ENCODE assay signal across 14 cellular contexts in genomic region chr12:54034784-54035310, GRCh38. TPM values are rescaled to one million over a fixed set of nuclear protein-coding genes. Genes with fewer than 3 reads are reported as not detected.
DNase-seq lines count a peak whose midpoint lies in the region; ATAC-seq and TF ChIP-seq lines count a peak whose summit lies in the region.
"Had no signal": no experiment of that assay in that cellular context is flagged by ENCODE, and none has a peak within 500 bp of the region (broad histone marks: within the 10 kb centered on the region; RNA-seq: fewer than 3 reads in every experiment).

No MANE protein-coding gene starts in this region.

- H3K27ac Mint-ChIP-seq in activated T-cell treated with anti-CD3 and anti-CD28 coated beads, Interleukin-2, amount 50 U/mL, for 72 hours = peak overlapping the region; percentile 90
- peak overlapping the region in 1 of 6 donors; percentile 61 for H3K27ac Mint-ChIP-seq in immature natural killer cell
- no peak overlapping the region for H3K27ac Mint-ChIP-seq in endodermal cell

- no peak overlapping the region for H3K9ac ChIP-seq in endodermal cell (ENCODE audit: extremely low read depth, low read length, poor library complexity, severe bottlenecking)

- ATAC-seq in activated T-cell treated with anti-CD3 and anti-CD28 coated beads, Interleukin-2, amount 50 U/mL, for 72 hours (replicated peaks in 1 of 2) = no peak
- no peak for ATAC-seq in HG03460 (IDR thresholded peaks at IDR 0.05; ENCODE audit: unreplicated experiment)

- 64% methylated on average over 10 of the region's 23 CpGs for WGBS in suprapubic skin
- 18 to 26% methylated on average over 3 to 23 of the region's 23 CpGs for WGBS in endodermal cell (ENCODE audit: insufficient coverage in 1 of 2, insufficient read length in 1 of 2), 2 experiments

- H3K27me3 ChIP-seq in suprapubic skin (peaks cover 38% of the 10 kb centered on the region), endodermal cell (ENCODE audit: control insufficient read depth, insufficient read depth, low read length, poor library complexity, severe bottlenecking) (peaks cover 100% of the 10 kb centered on the region)
- H3K27me3 ChIP-seq: SJCRH30 had no signal

- no peak for TF ChIP-seq POLR2A in suprapubic skin (IDR thresholded peaks at IDR 0.05)

- H3K4me1 ChIP-seq in suprapubic skin (peaks cover 85% of the 10 kb centered on the region), endodermal cell (ENCODE audit: control insufficient read depth, insufficient read depth, low read length) (no peaks in the 10 kb centered on the region)

- peak overlapping the region; percentile 97 for H3K27ac ChIP-seq in VCaP
- H3K27ac ChIP-seq in suprapubic skin = peak overlapping the region; percentile 47
- H3K27ac ChIP-seq in endodermal cell (ENCODE audit: low read depth, low read length) = no peak overlapping the region
- H3K27ac ChIP-seq: SJCRH30 had no signal

- no peaks in the 10 kb centered on the region for H3K36me3 Mint-ChIP-seq in activated T-cell treated with anti-CD3 and anti-CD28 coated beads, Interleukin-2, amount 50 U/mL, for 72 hours (ENCODE audit: insufficient read depth in 2 of 2)
- H3K36me3 Mint-ChIP-seq in immature natural killer cell (no peaks in the 10 kb centered on the region), endodermal cell (ENCODE audit: low read depth) (no peaks in the 10 kb centered on the region)

- TF ChIP-seq EP300 in suprapubic skin (IDR thresholded peaks at IDR 0.05) = no peak

- DNase-seq in activated T-cell treated with anti-CD3 and anti-CD28 coated beads, Interleukin-2, amount 50 U/mL, for 72 hours = no peak
- no peak for DNase-seq in activated T-cell treated with anti-CD3 and anti-CD28 coated beads, Interleukin-2, amount 50 U/mL, for 48 hours
- DNase-seq in immature natural killer cell (no peak), suprapubic skin (ENCODE audit: low spot score in 2 of 2) (peak in 1 of 2 donors; percentile 77), endodermal cell (no peak), MV-4-11 (lab: John Stamatoyannopoulos, UW) (no peak)
- DNase-seq: ACHN; activated naive CD4-positive, alpha-beta T cell treated with Interleukin-2 at 50 U/mL for 16 hours; GF-D8; NCI-H345; SJCRH30; substantia nigra had no signal

- TF ChIP-seq CTCF in VCaP (conservative IDR thresholded peaks at IDR 0.05) (no peak), suprapubic skin (IDR thresholded peaks at IDR 0.05) (no peak), endodermal cell (conservative IDR thresholded peaks at IDR 0.05) (no peak)

- H3K4me1 Mint-ChIP-seq in activated T-cell treated with anti-CD3 and anti-CD28 coated beads, Interleukin-2, amount 50 U/mL, for 72 hours (ENCODE audit: low read depth) = peaks cover 18% of the 10 kb centered on the region
- H3K4me1 Mint-ChIP-seq in immature natural killer cell (peaks cover 20 to 27% of the 10 kb centered on the region in 2 donors), endodermal cell (peaks cover 2% of the 10 kb centered on the region)

- H3K4me3 Mint-ChIP-seq in activated T-cell treated with anti-CD3 and anti-CD28 coated beads, Interleukin-2, amount 50 U/mL, for 72 hours = peak overlapping the region; percentile 70 to 71
- H3K4me3 Mint-ChIP-seq in immature natural killer cell = peak overlapping the region; percentile 57 to 90 (median 71)
- no peak overlapping the region for H3K4me3 Mint-ChIP-seq in endodermal cell

- no peaks in the 10 kb centered on the region for H3K9me3 ChIP-seq in suprapubic skin
- peaks cover 7% of the 10 kb centered on the region for H3K9me3 ChIP-seq in endodermal cell (ENCODE audit: control insufficient read depth, low read length)
- H3K9me3 ChIP-seq: SJCRH30 had no signal

- H3K36me3 ChIP-seq in suprapubic skin = no peaks in the 10 kb centered on the region
- no peaks in the 10 kb centered on the region for H3K36me3 ChIP-seq in endodermal cell (ENCODE audit: control insufficient read depth, insufficient read depth, low read length)
- H3K36me3 ChIP-seq: SJCRH30 had no signal

- peaks cover 89% of the 10 kb centered on the region for H3K27me3 Mint-ChIP-seq in activated T-cell treated with anti-CD3 and anti-CD28 coated beads, Interleukin-2, amount 50 U/mL, for 72 hours (ENCODE audit: low read depth)
- H3K27me3 Mint-ChIP-seq in immature natural killer cell (ENCODE audit: low read depth in 3 of 3) = peaks cover 41 to 51% (median 50%) of the 10 kb centered on the region in 3 donors
- peaks cover 97% of the 10 kb centered on the region for H3K27me3 Mint-ChIP-seq in endodermal cell (ENCODE audit: insufficient read depth)

- H3K4me3 ChIP-seq in suprapubic skin (peak overlapping the region; percentile 51), endodermal cell (ENCODE audit: low read length) (no peak overlapping the region)
- H3K4me3 ChIP-seq: SJCRH30 had no signal

- H3K9me3 Mint-ChIP-seq in activated T-cell treated with anti-CD3 and anti-CD28 coated beads, Interleukin-2, amount 50 U/mL, for 72 hours = no peaks in the 10 kb centered on the region
- peaks cover 0 to 2% (median 0%) of the 10 kb centered on the region in 6 donors for H3K9me3 Mint-ChIP-seq in immature natural killer cell
- peaks cover 5% of the 10 kb centered on the region for H3K9me3 Mint-ChIP-seq in endodermal cell

RNA-seq across cellular contexts. Expression of gene HOXC5, which starts 2.0 kb away (rescaled TPM):
- not detected for total RNA-seq in activated T-cell treated with anti-CD3 and anti-CD28 coated beads, Interleukin-2, amount 50 U/mL, for 72 hours
- not detected for polyA plus RNA-seq in immature natural killer cell
- total RNA-seq in suprapubic skin (1 to 10 TPM in 1 of 4 donors, under 1 TPM in 2, not detected in 1; 0.26 to 3.5 (median 0.49) TPM), endodermal cell (not detected)
- polyA plus RNA-seq in endodermal cell (2013, experiment 1 of 2) = 0.82 TPM
- 1.7 TPM for polyA plus RNA-seq in endodermal cell (2013, experiment 2 of 2)
- total RNA-seq: SJCRH30 had no signal

RNA-seq across cellular contexts. Expression of gene HOXC6, which starts 6.6 kb away (rescaled TPM):
- not detected for total RNA-seq in activated T-cell treated with anti-CD3 and anti-CD28 coated beads, Interleukin-2, amount 50 U/mL, for 72 hours
- polyA plus RNA-seq in immature natural killer cell = not detected
- total RNA-seq in suprapubic skin (1 to 10 TPM in 3 of 4 donors, under 1 TPM in 1; 0.98 to 6.2 (median 2.4) TPM), endodermal cell (not detected)
- 16.8 TPM for polyA plus RNA-seq in endodermal cell (2013, experiment 1 of 2)
- polyA plus RNA-seq in endodermal cell (2013, experiment 2 of 2) = 10.0 TPM

RNA-seq across cellular contexts. Expression of gene HOXC4, which starts 18.8 kb away (rescaled TPM):
- 1 to 10 TPM in 1 of 2 donors, under 1 TPM in 1; 1.00 to 1.1 TPM for total RNA-seq in activated T-cell treated with anti-CD3 and anti-CD28 coated beads, Interleukin-2, amount 50 U/mL, for 72 hours
- polyA plus RNA-seq in immature natural killer cell = under 1 TPM; 0.45 to 0.99 (median 0.92) TPM
- total RNA-seq in suprapubic skin = 1 to 10 TPM; 1.4 to 4.7 (median 1.9) TPM
- total RNA-seq in endodermal cell = not detected
- 13.4 TPM for polyA plus RNA-seq in endodermal cell (2013, experiment 1 of 2)
- polyA plus RNA-seq in endodermal cell (2013, experiment 2 of 2) = 10.3 TPM

RNA-seq across cellular contexts. Expression of gene HOXC8, which starts 26.1 kb away (rescaled TPM):
- not detected for total RNA-seq in activated T-cell treated with anti-CD3 and anti-CD28 coated beads, Interleukin-2, amount 50 U/mL, for 72 hours
- not detected for polyA plus RNA-seq in immature natural killer cell
- 1 to 10 TPM in 3 of 4 donors, under 1 TPM in 1; 0.23 to 8.4 (median 1.6) TPM for total RNA-seq in suprapubic skin
- total RNA-seq in endodermal cell = not detected
- 3.3 TPM for polyA plus RNA-seq in endodermal cell (2013, experiment 1 of 2)
- 1.6 TPM for polyA plus RNA-seq in endodermal cell (2013, experiment 2 of 2)
- total RNA-seq: SJCRH30 had no signal

RNA-seq across cellular contexts. Expression of gene HOXC9, which starts 34.9 kb away (rescaled TPM):
- not detected for total RNA-seq in activated T-cell treated with anti-CD3 and anti-CD28 coated beads, Interleukin-2, amount 50 U/mL, for 72 hours
- not detected for polyA plus RNA-seq in immature natural killer cell
- total RNA-seq in suprapubic skin (10 to 100 TPM in 1 of 4 donors, 1 to 10 TPM in 3; 4.9 to 12.2 (median 6.1) TPM), endodermal cell (not detected)
- 5.5 TPM for polyA plus RNA-seq in endodermal cell (2013, experiment 1 of 2)
- 6.4 TPM for polyA plus RNA-seq in endodermal cell (2013, experiment 2 of 2)
